ENCODE assay signal across 21 cellular contexts in the genomic region with DNA sequence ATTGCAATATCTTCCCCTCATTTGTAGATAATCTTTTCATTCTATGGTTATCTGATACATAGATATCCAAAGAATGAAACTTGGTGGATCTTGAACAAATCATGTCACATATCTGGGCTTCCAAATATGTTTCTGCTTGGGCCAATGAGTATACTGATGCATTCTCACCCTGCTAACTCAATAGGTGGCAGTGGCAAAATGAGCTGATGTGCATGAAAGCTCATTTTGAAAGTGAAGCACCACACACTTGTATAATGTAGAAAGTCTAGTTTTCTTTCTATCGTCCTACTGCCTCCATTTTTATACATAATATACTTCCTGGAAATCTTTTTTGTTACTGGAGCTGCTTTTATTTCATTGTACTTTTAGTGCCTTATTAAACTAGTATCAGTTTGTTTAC.
A peak's percentile ranks its signal among the peaks of the same experiment; 100 is the strongest.
DNase-seq lines count a peak whose midpoint lies in the region; ATAC-seq, FAIRE-seq and TF ChIP-seq lines count a peak whose summit lies in the region.
"Had no signal": no experiment of that assay in that cellular context is flagged by ENCODE, and none has a peak within 500 bp of the region (broad histone marks: within the 10 kb centered on the region; RNA-seq: fewer than 3 reads in every experiment).

No MANE protein-coding gene starts in this region.

- H3K36me3 Mint-ChIP-seq in activated naive CD8-positive, alpha-beta T cell treated with anti-CD3 and anti-CD28 coated beads, Interleukin-2, amount 10 ng/mL, durations not matched to agents 7 days and 5 days: peaks cover 11% of the 10 kb centered on the region
- no peaks in the 10 kb centered on the region for H3K36me3 Mint-ChIP-seq in activated naive CD8-positive, alpha-beta T cell treated with anti-CD3 and anti-CD28 coated beads, Interleukin-2, amount 50 U/mL, for 24 hours (ENCODE audit: low read depth)

- H3K4me1 ChIP-seq in Karpas-422 (ENCODE audit: low read length): peaks cover 82% of the 10 kb centered on the region
- peaks cover 50% of the 10 kb centered on the region for H3K4me1 ChIP-seq in muscle layer of colon (ENCODE audit: insufficient read depth, low read length)
- H3K4me1 ChIP-seq in upper lobe of right lung: peaks cover 22% of the 10 kb centered on the region
- H3K4me1 ChIP-seq in pancreas: peaks cover 0 to 26% (median 12%) of the 10 kb centered on the region in 3 donors
- H3K4me1 ChIP-seq: foreskin keratinocyte had no signal

- DNase-seq in activated naive CD8-positive, alpha-beta T cell treated with anti-CD3 and anti-CD28 coated beads, Interleukin-2, amount 10 ng/mL, durations not matched to agents 7 days and 5 days: no peak
- DNase-seq in activated naive CD8-positive, alpha-beta T cell treated with anti-CD3 and anti-CD28 coated beads, Interleukin-2, amount 50 U/mL, for 24 hours: no peak
- DNase-seq in Karpas-422 (peak; percentile 56), upper lobe of right lung (no peak), pancreas (no peak), HTR-8/SVneo (ENCODE audit: insufficient read length, low spot score) (no peak), NCI-H146 treated with DMSO at 0.1 percent for 48 hours (lab: John Stamatoyannopoulos, UW; ENCODE audit: unreplicated experiment) (no peak)
- DNase-seq: activated T-cell treated with anti-CD3 and anti-CD28 coated beads, Interleukin-2, amount 50 U/mL, for 4 hours; caudate nucleus; foreskin keratinocyte; kidney glomerular epithelial cell; NCI-H2107; NCI-H510A; NK-92 treated with Interleukin-12 subunit alpha and Interleukin-12 subunit beta, amount 100 ng/mL, for 24 hours; stimulated activated CD4-positive, alpha-beta T cell treated with anti-CD3 and anti-CD28 coated beads, Interleukin-1b, Interleukin-23, amount 100 ng/mL, for 48 hours; tibial artery had no signal

- WGBS in pancreas, 2 donors: 69 to 74% methylated on average over 1 of the region's 1 CpG

- no peak for TF ChIP-seq CTCF in upper lobe of right lung (IDR thresholded peaks at IDR 0.05)
- no peak for TF ChIP-seq CTCF in pancreas (IDR thresholded peaks at IDR 0.05)

- H3K9ac ChIP-seq in Karpas-422 (ENCODE audit: low read length) (peak overlapping the region; percentile 54), muscle layer of colon (ENCODE audit: low read length) (no peak overlapping the region)

- no peaks in the 10 kb centered on the region for H4K20me1 ChIP-seq in Karpas-422 (ENCODE audit: insufficient read depth, low read depth, low read length)

- no peaks in the 10 kb centered on the region for H3K27me3 ChIP-seq in Karpas-422 (ENCODE audit: low read length)
- H3K27me3 ChIP-seq in muscle layer of colon (ENCODE audit: control insufficient read depth in 1 of 2, insufficient read depth in 2 of 2, low read length in 2 of 2): no peaks in the 10 kb centered on the region
- H3K27me3 ChIP-seq in upper lobe of right lung: no peaks in the 10 kb centered on the region
- no peaks in the 10 kb centered on the region for H3K27me3 ChIP-seq in pancreas
- H3K27me3 ChIP-seq: foreskin keratinocyte, SJSA1, tibial artery had no signal

- no peak overlapping the region for H2AFZ ChIP-seq in Karpas-422 (ENCODE audit: low read length)

- H3K9me2 ChIP-seq in Karpas-422 (replicated peaks; ENCODE audit: insufficient read depth, low read length): no peaks in the 10 kb centered on the region

- H3K9me3 Mint-ChIP-seq in activated naive CD8-positive, alpha-beta T cell treated with anti-CD3 and anti-CD28 coated beads, Interleukin-2, amount 10 ng/mL, durations not matched to agents 7 days and 5 days: no peaks in the 10 kb centered on the region
- H3K9me3 Mint-ChIP-seq in activated naive CD8-positive, alpha-beta T cell treated with anti-CD3 and anti-CD28 coated beads, Interleukin-2, amount 50 U/mL, for 24 hours: no peaks in the 10 kb centered on the region
- H3K9me3 Mint-ChIP-seq: activated T-cell treated with anti-CD3 and anti-CD28 coated beads, Interleukin-2, amount 50 U/mL, for 4 hours; nephron progenitor cell had no signal

- no peak overlapping the region for H3K4me3 Mint-ChIP-seq in activated naive CD8-positive, alpha-beta T cell treated with anti-CD3 and anti-CD28 coated beads, Interleukin-2, amount 10 ng/mL, durations not matched to agents 7 days and 5 days
- no peak overlapping the region for H3K4me3 Mint-ChIP-seq in activated naive CD8-positive, alpha-beta T cell treated with anti-CD3 and anti-CD28 coated beads, Interleukin-2, amount 50 U/mL, for 24 hours

- FAIRE-seq in pancreas (lab: Jason Lieb, UNC) (no peak), HTR-8/SVneo (lab: Jason Lieb, UNC) (no peak)
- FAIRE-seq: RCC 7860 had no signal

- H3K4me1 Mint-ChIP-seq in activated naive CD8-positive, alpha-beta T cell treated with anti-CD3 and anti-CD28 coated beads, Interleukin-2, amount 10 ng/mL, durations not matched to agents 7 days and 5 days: peaks cover 49% of the 10 kb centered on the region
- peaks cover 45% of the 10 kb centered on the region for H3K4me1 Mint-ChIP-seq in activated naive CD8-positive, alpha-beta T cell treated with anti-CD3 and anti-CD28 coated beads, Interleukin-2, amount 50 U/mL, for 24 hours

- peaks cover 16% of the 10 kb centered on the region; the same call in 1 of the 2 replicates for H3K36me3 ChIP-seq in Karpas-422 (ENCODE audit: insufficient read depth, low read length)
- H3K36me3 ChIP-seq in muscle layer of colon (ENCODE audit: insufficient read depth, low read length): no peaks in the 10 kb centered on the region
- H3K36me3 ChIP-seq in upper lobe of right lung: no peaks in the 10 kb centered on the region
- no peaks in the 10 kb centered on the region for H3K36me3 ChIP-seq in pancreas
- H3K36me3 ChIP-seq: SJSA1, tibial artery had no signal

- H3K4me3 ChIP-seq in Karpas-422 (ENCODE audit: low read length): peak overlapping the region; percentile 45; the same call in 1 of the 2 replicates
- H3K4me3 ChIP-seq in muscle layer of colon (ENCODE audit: low read depth in 1 of 2, low read length in 2 of 2): no peak overlapping the region
- no peak overlapping the region for H3K4me3 ChIP-seq in upper lobe of right lung
- H3K4me3 ChIP-seq in pancreas: no peak overlapping the region
- H3K4me3 ChIP-seq: SJSA1 had no signal

- no peaks in the 10 kb centered on the region for H3K27me3 Mint-ChIP-seq in activated naive CD8-positive, alpha-beta T cell treated with anti-CD3 and anti-CD28 coated beads, Interleukin-2, amount 10 ng/mL, durations not matched to agents 7 days and 5 days
- H3K27me3 Mint-ChIP-seq in activated naive CD8-positive, alpha-beta T cell treated with anti-CD3 and anti-CD28 coated beads, Interleukin-2, amount 50 U/mL, for 24 hours: no peaks in the 10 kb centered on the region

- intact Hi-C loops in upper lobe of right lung (cut with DNase I): no loop called here
- intact Hi-C loops in pancreas (cut with DNase I): no loop called here

- no peak for ATAC-seq in activated naive CD8-positive, alpha-beta T cell treated with anti-CD3 and anti-CD28 coated beads, Interleukin-2, amount 10 ng/mL, durations not matched to agents 7 days and 5 days (ENCODE audit: low read depth)
- no peak for ATAC-seq in activated naive CD8-positive, alpha-beta T cell treated with anti-CD3 and anti-CD28 coated beads, Interleukin-2, amount 50 U/mL, for 24 hours
- ATAC-seq in upper lobe of right lung (no peak), pancreas (no peak)
- ATAC-seq: foreskin keratinocyte had no signal

- peaks cover 97% of the 10 kb centered on the region for H3K79me2 ChIP-seq in Karpas-422 (ENCODE audit: low read length)

- no peaks in the 10 kb centered on the region for H3K9me3 ChIP-seq in Karpas-422 (ENCODE audit: low read length)
- H3K9me3 ChIP-seq in muscle layer of colon (ENCODE audit: low read length): no peaks in the 10 kb centered on the region
- no peaks in the 10 kb centered on the region for H3K9me3 ChIP-seq in upper lobe of right lung
- no peaks in the 10 kb centered on the region for H3K9me3 ChIP-seq in pancreas
- H3K9me3 ChIP-seq: SJSA1, tibial artery had no signal

- H3K4me2 ChIP-seq in Karpas-422 (ENCODE audit: low read depth, low read length, poor library complexity, severe bottlenecking): peak overlapping the region; percentile 61

- H3K27ac Mint-ChIP-seq in activated naive CD8-positive, alpha-beta T cell treated with anti-CD3 and anti-CD28 coated beads, Interleukin-2, amount 10 ng/mL, durations not matched to agents 7 days and 5 days: peak overlapping the region; percentile 92
- H3K27ac Mint-ChIP-seq in activated naive CD8-positive, alpha-beta T cell treated with anti-CD3 and anti-CD28 coated beads, Interleukin-2, amount 50 U/mL, for 24 hours: no peak overlapping the region
- H3K27ac Mint-ChIP-seq: progenitor cell of endocrine pancreas had no signal

- H3K27ac ChIP-seq in Karpas-422 (ENCODE audit: low read length) (peak overlapping the region; percentile 86), muscle layer of colon (ENCODE audit: low read depth, low read length) (peak overlapping the region; percentile 62), upper lobe of right lung (peak overlapping the region; percentile 60), pancreas (no peak overlapping the region)
- H3K27ac ChIP-seq: foreskin keratinocyte, SJSA1, tibial artery had no signal

- POLR2A ChIA-PET in activated naive CD8-positive, alpha-beta T cell treated with anti-CD3 and anti-CD28 coated beads, Interleukin-2, amount 10 ng/mL, durations not matched to agents 7 days and 5 days (lab: Charles Lee): interaction anchor here (1.5 to 1.7 kb wide), 3 partner anchors 10 to 15 kb away, joined by 8 to 10 read pairs (median 9); no protein-coding TSS in a partner anchor

Comparison
In these comparisons a context has a peak if more than half of its experiments do, and no peak if none do; other contexts are left out.
1. H3K27ac ChIP-seq: peak in Karpas-422 (single experiment), muscle layer of colon (single experiment) and upper lobe of right lung (single experiment); none in pancreas (0 of 4).